In genomic region chr4:148795156-148795864, GRCh38 we compare ENCODE assay signal across 14 cellular contexts.
DNase-seq lines count a peak whose midpoint lies in the region; ATAC-seq, FAIRE-seq and TF ChIP-seq lines count a peak whose summit lies in the region.
"Had no signal": no experiment of that assay in that cellular context is flagged by ENCODE, and none has a peak within 500 bp of the region (broad histone marks: within the 10 kb centered on the region; RNA-seq: fewer than 3 reads in every experiment).

No MANE protein-coding gene starts in this region.

- TF ChIP-seq POLR2A in testis (IDR thresholded peaks at IDR 0.05) (no peak), GM12891 (IDR thresholded peaks at IDR 0.05; ENCODE audit: low read depth, low read length) (no peak)

- TF ChIP-seq CTCF in brain microvascular endothelial cell (IDR thresholded peaks at IDR 0.05; ENCODE audit: low read depth, low read length, missing control alignments) (no peak), testis (IDR thresholded peaks at IDR 0.05) (no peak)

- intact Hi-C loops in testis (cut with DNase I; ENCODE audit: low total_unique reads), result no loop called here

- no peaks in the 10 kb centered on the region for H3K36me3 ChIP-seq in brain microvascular endothelial cell (replicated peaks)
- no peaks in the 10 kb centered on the region for H3K36me3 ChIP-seq in testis (ENCODE audit: low read depth, missing control alignments)
- H3K36me3 ChIP-seq: thoracic aorta had no signal

- no peaks in the 10 kb centered on the region for H3K9me3 ChIP-seq in testis
- H3K9me3 ChIP-seq: thoracic aorta had no signal

- WGBS in testis, 2 donors, result 50 to 86% methylated on average over 7 of the region's 7 CpGs

- no peak for FAIRE-seq in HTR-8/SVneo (lab: Jason Lieb, UNC)
- FAIRE-seq in GM12891 (lab: Jason Lieb, UNC), result no peak

- H3K4me3 ChIP-seq in brain microvascular endothelial cell (ENCODE audit: low read depth, low read length) (no peak overlapping the region), testis (no peak overlapping the region)
- H3K4me3 ChIP-seq: thoracic aorta had no signal

- H3K4me1 ChIP-seq in testis, result no peaks in the 10 kb centered on the region

- H3K27me3 ChIP-seq in brain microvascular endothelial cell (replicated peaks) (no peaks in the 10 kb centered on the region), testis (no peaks in the 10 kb centered on the region)

- ATAC-seq in HG03432 (IDR thresholded peaks at IDR 0.05; ENCODE audit: unreplicated experiment), result no peak
- ATAC-seq: activated T-cell treated with anti-CD3 and anti-CD28 coated beads, Interleukin-2, amount 50 U/mL, for 72 hours; naive thymus-derived CD4-positive, alpha-beta T cell had no signal

- in situ Hi-C loops in brain microvascular endothelial cell (cut with HindIII; ENCODE audit: low pct_ligation_motif_present, low sequenced_read_pairs), result no loop called here

- H3K27ac ChIP-seq in brain microvascular endothelial cell (no peak overlapping the region), testis (no peak overlapping the region)
- H3K27ac ChIP-seq: thoracic aorta had no signal

- DNase-seq in HTR-8/SVneo (ENCODE audit: insufficient read length, low spot score) (peak; percentile 18), brain microvascular endothelial cell (peak; percentile 62), iris pigment epithelial cell (ENCODE audit: low read depth) (peak; percentile 27), testis (peak; percentile 51), GDM1 (lab: John Stamatoyannopoulos, UW) (no peak), GM12891 (ENCODE audit: insufficient read length, low spot score) (no peak)
- DNase-seq in activated T-cell treated with anti-CD3 and anti-CD28 coated beads, Interleukin-2, amount 50 U/mL, for 1 hour, result no peak
- DNase-seq: activated T-cell treated with anti-CD3 and anti-CD28 coated beads, Interleukin-2, amount 50 U/mL, for 72 hours; CD8-positive, alpha-beta memory T cell; naive thymus-derived CD4-positive, alpha-beta T cell; NCI-H510A; SHP77 treated with DMSO at 0.1 percent for 48 hours had no signal

TF ChIP-seq in GM12891, 5 proteins besides CTCF, POLR2A, EP300 and RAD21:
- no peak for TF ChIP-seq PAX5 (IDR thresholded peaks at IDR 0.05; ENCODE audit: insufficient read depth, low read length, severe bottlenecking)

Comparison
In these comparisons a context has a peak if more than half of its experiments do, and no peak if none do; other contexts are left out.
1. DNase-seq: peak in HTR-8/SVneo (single experiment), brain microvascular endothelial cell (single experiment), iris pigment epithelial cell (single experiment) and testis (single experiment); none in activated T-cell treated with anti-CD3 and anti-CD28 coated beads, Interleukin-2, amount 50 U/mL, for 1 hour (single experiment), GDM1 (single experiment) and GM12891 (single experiment).